Comparison of ENCODE assay signal across 9 cellular contexts in the genomic region with DNA sequence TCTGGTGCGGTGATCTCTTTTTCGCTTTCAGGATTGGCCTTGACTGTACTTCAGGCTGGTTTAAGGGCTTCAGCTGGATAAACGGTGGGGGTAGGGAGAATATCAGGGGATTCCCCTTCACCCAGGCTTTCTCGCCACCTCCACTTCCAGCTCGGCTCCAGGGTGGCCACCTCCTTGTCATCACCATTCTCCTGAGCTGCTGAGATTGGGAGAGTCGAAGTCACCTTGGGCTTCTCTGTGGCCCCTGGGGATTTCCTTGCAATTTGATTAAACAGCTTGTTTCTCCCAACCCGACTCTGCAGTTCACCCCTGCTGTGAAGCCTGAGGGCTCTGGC. TPM values are rescaled to one million over a fixed set of nuclear protein-coding genes. Genes with fewer than 3 reads are reported as not detected.
DNase-seq lines count a peak whose midpoint lies in the region; ATAC-seq and TF ChIP-seq lines count a peak whose summit lies in the region.
"Had no signal": no experiment of that assay in that cellular context is flagged by ENCODE, and none has a peak within 500 bp of the region (broad histone marks: within the 10 kb centered on the region; RNA-seq: fewer than 3 reads in every experiment).

No MANE protein-coding gene starts in this region.

- ATAC-seq in GM21576 (IDR thresholded peaks at IDR 0.05; ENCODE audit: unreplicated experiment) (peak; percentile 32), left lobe of liver (no peak), HG03095 (IDR thresholded peaks at IDR 0.05; ENCODE audit: unreplicated experiment) (no peak), GM19397 (IDR thresholded peaks at IDR 0.05; ENCODE audit: unreplicated experiment) (no peak)
- peak; percentile 5 for ATAC-seq in activated naive CD8-positive, alpha-beta T cell treated with anti-CD3 and anti-CD28 coated beads, Interleukin-2, amount 10 ng/mL, durations not matched to agents 7 days and 5 days (ENCODE audit: low read depth)

- H3K36me3 ChIP-seq in muscle layer of colon (ENCODE audit: insufficient read depth, low read length) (no peaks in the 10 kb centered on the region), SJCRH30 (no peaks in the 10 kb centered on the region)

- no peak overlapping the region for H3K9ac ChIP-seq in muscle layer of colon (ENCODE audit: low read length)

- no peaks in the 10 kb centered on the region for H3K9me3 Mint-ChIP-seq in CD14-positive monocyte
- H3K9me3 Mint-ChIP-seq in activated naive CD8-positive, alpha-beta T cell treated with anti-CD3 and anti-CD28 coated beads, Interleukin-2, amount 10 ng/mL, durations not matched to agents 7 days and 5 days = no peaks in the 10 kb centered on the region

- DNase-seq in CD14-positive monocyte (ENCODE audit: low spot score) (no peak), SJCRH30 (no peak), left lobe of liver (ENCODE audit: low spot score) (no peak)
- peak; percentile 42 for DNase-seq in activated naive CD8-positive, alpha-beta T cell treated with anti-CD3 and anti-CD28 coated beads, Interleukin-2, amount 10 ng/mL, durations not matched to agents 7 days and 5 days
- DNase-seq: KG1 had no signal

- H3K4me1 ChIP-seq in muscle layer of colon (ENCODE audit: insufficient read depth, low read length) (peaks cover 10% of the 10 kb centered on the region), SJCRH30 (peaks cover 10% of the 10 kb centered on the region)

- H3K4me3 Mint-ChIP-seq in CD14-positive monocyte = peak overlapping the region; percentile 86 to 94
- H3K4me3 Mint-ChIP-seq in activated naive CD8-positive, alpha-beta T cell treated with anti-CD3 and anti-CD28 coated beads, Interleukin-2, amount 10 ng/mL, durations not matched to agents 7 days and 5 days = peak overlapping the region; percentile 93

- H3K4me3 ChIP-seq in muscle layer of colon (ENCODE audit: low read depth in 1 of 2, low read length in 2 of 2) (peak overlapping the region; percentile 12 to 58), SJCRH30 (no peak overlapping the region)

- H3K27ac ChIP-seq in muscle layer of colon (ENCODE audit: low read depth, low read length) = no peak overlapping the region
- no peak overlapping the region for H3K27ac ChIP-seq in SJCRH30

- POLR2A ChIA-PET in activated naive CD8-positive, alpha-beta T cell treated with anti-CD3 and anti-CD28 coated beads, Interleukin-2, amount 10 ng/mL, durations not matched to agents 7 days and 5 days (lab: Charles Lee) = interaction anchor here (0.9 to 5.3 kb wide), 10 partner anchors 10 to 199 kb away, joined by 3 to 43 read pairs (median 4); partner anchors contain the start of genes C9orf43, CDC26, HDHD3 and POLE3

- H3K27me3 ChIP-seq in muscle layer of colon (ENCODE audit: control insufficient read depth in 1 of 2, insufficient read depth in 2 of 2, low read length in 2 of 2) (peaks cover 0 to 7% of the 10 kb centered on the region in 2 donors), SJCRH30 (peaks cover 10% of the 10 kb centered on the region; the same call in 1 of the 2 replicates)

- no peak for TF ChIP-seq CTCF in CD14-positive monocyte (IDR thresholded peaks at IDR 0.05)

- H3K9me3 ChIP-seq in muscle layer of colon (ENCODE audit: low read length) (no peaks in the 10 kb centered on the region), SJCRH30 (replicated peaks) (no peaks in the 10 kb centered on the region)

- peak overlapping the region in 3 of 7 donors; percentile 40 to 67 (median 62) for H3K27ac Mint-ChIP-seq in CD14-positive monocyte
- peak overlapping the region; percentile 90 for H3K27ac Mint-ChIP-seq in activated naive CD8-positive, alpha-beta T cell treated with anti-CD3 and anti-CD28 coated beads, Interleukin-2, amount 10 ng/mL, durations not matched to agents 7 days and 5 days

- intact Hi-C loops in CD14-positive monocyte (cut with micrococcal nuclease) = no loop called here

- peaks cover 30% of the 10 kb centered on the region for H3K4me1 Mint-ChIP-seq in CD14-positive monocyte
- peaks cover 31% of the 10 kb centered on the region for H3K4me1 Mint-ChIP-seq in activated naive CD8-positive, alpha-beta T cell treated with anti-CD3 and anti-CD28 coated beads, Interleukin-2, amount 10 ng/mL, durations not matched to agents 7 days and 5 days

- no peaks in the 10 kb centered on the region for H3K36me3 Mint-ChIP-seq in CD14-positive monocyte
- H3K36me3 Mint-ChIP-seq in activated naive CD8-positive, alpha-beta T cell treated with anti-CD3 and anti-CD28 coated beads, Interleukin-2, amount 10 ng/mL, durations not matched to agents 7 days and 5 days = peaks cover 7% of the 10 kb centered on the region

- H3K27me3 Mint-ChIP-seq in CD14-positive monocyte (ENCODE audit: low read depth in 3 of 3) = peaks cover 8 to 14% (median 12%) of the 10 kb centered on the region in 3 donors
- H3K27me3 Mint-ChIP-seq in activated naive CD8-positive, alpha-beta T cell treated with anti-CD3 and anti-CD28 coated beads, Interleukin-2, amount 10 ng/mL, durations not matched to agents 7 days and 5 days = no peaks in the 10 kb centered on the region

RNA-seq across cellular contexts. Expression of gene BSPRY, which starts 1.0 kb away (rescaled TPM):
- polyA plus RNA-seq in CD14-positive monocyte = under 1 TPM in 1 of 2 donors, not detected in 1; 0.16 TPM
- 10 to 100 TPM in 1 of 2 experiments, 1 to 10 TPM in 1; 9.6 to 10.6 TPM for total RNA-seq in activated naive CD8-positive, alpha-beta T cell treated with anti-CD3 and anti-CD28 coated beads, Interleukin-2, amount 10 ng/mL, durations not matched to agents 7 days and 5 days
- total RNA-seq in SJCRH30 (2014; rRNA removed; shearing (Covaris generic)) = 0.10 and 0.15 TPM in 2 replicates
- 0.33 TPM for total RNA-seq in left lobe of liver

RNA-seq across cellular contexts. Expression of gene WDR31, which starts 10.2 kb away (rescaled TPM):
- under 1 TPM in 1 of 2 donors, not detected in 1; 0.11 TPM for polyA plus RNA-seq in CD14-positive monocyte
- total RNA-seq in activated naive CD8-positive, alpha-beta T cell treated with anti-CD3 and anti-CD28 coated beads, Interleukin-2, amount 10 ng/mL, durations not matched to agents 7 days and 5 days = under 1 TPM; 0.99 to 1.00 TPM
- 0.77 and 0.79 TPM in 2 replicates for total RNA-seq in SJCRH30 (2014; rRNA removed; shearing (Covaris generic))
- total RNA-seq in left lobe of liver = 3.0 TPM

RNA-seq across cellular contexts. Expression of gene HDHD3, which starts 26.5 kb away (rescaled TPM):
- 1 to 10 TPM; 8.3 to 9.2 TPM for polyA plus RNA-seq in CD14-positive monocyte
- 10 to 100 TPM; 20.0 to 21.3 TPM for total RNA-seq in activated naive CD8-positive, alpha-beta T cell treated with anti-CD3 and anti-CD28 coated beads, Interleukin-2, amount 10 ng/mL, durations not matched to agents 7 days and 5 days
- total RNA-seq in SJCRH30 (2014; rRNA removed; shearing (Covaris generic)) = 3.8 and 4.6 TPM in 2 replicates
- 76.9 TPM for total RNA-seq in left lobe of liver

RNA-seq across cellular contexts. Expression of gene RNF183, which starts 47.1 kb away (rescaled TPM):
- polyA plus RNA-seq in CD14-positive monocyte = not detected
- total RNA-seq in activated naive CD8-positive, alpha-beta T cell treated with anti-CD3 and anti-CD28 coated beads, Interleukin-2, amount 10 ng/mL, durations not matched to agents 7 days and 5 days = under 1 TPM; 0.14 to 0.37 TPM
- 0.05 TPM in 1 of 2 replicates, not detected in the other for total RNA-seq in SJCRH30 (2014; rRNA removed; shearing (Covaris generic))
- total RNA-seq in left lobe of liver = 0.20 TPM

RNA-seq across cellular contexts. Expression of gene ALAD, which starts 50.8 kb away (rescaled TPM):
- polyA plus RNA-seq in CD14-positive monocyte = 10 to 100 TPM; 17.1 to 24.6 TPM
- total RNA-seq in activated naive CD8-positive, alpha-beta T cell treated with anti-CD3 and anti-CD28 coated beads, Interleukin-2, amount 10 ng/mL, durations not matched to agents 7 days and 5 days = 10 to 100 TPM; 33.9 to 40.4 TPM
- total RNA-seq in SJCRH30 (2014; rRNA removed; shearing (Covaris generic)) = 9.0 and 13.3 TPM in 2 replicates
- 152 TPM for total RNA-seq in left lobe of liver

Comparison
In these comparisons a context has a peak if more than half of its experiments do, and no peak if none do; other contexts are left out.
1. ATAC-seq: peak in GM21576 (single experiment) and activated naive CD8-positive, alpha-beta T cell treated with anti-CD3 and anti-CD28 coated beads, Interleukin-2, amount 10 ng/mL, durations not matched to agents 7 days and 5 days (single experiment); none in left lobe of liver (single experiment), HG03095 (single experiment) and GM19397 (single experiment).